8 cellular contexts compared by ENCODE assay signal in genomic region chr2:70115646-70116442, GRCh38. TPM values are rescaled to one million over a fixed set of nuclear protein-coding genes. Genes with fewer than 3 reads are reported as not detected.
DNase-seq lines count a peak whose midpoint lies in the region; ATAC-seq and TF ChIP-seq lines count a peak whose summit lies in the region.

No MANE protein-coding gene starts in this region.

- peak overlapping the region; percentile 54 for H3K9ac ChIP-seq in BLaER1

- ATAC-seq in GM19397 (IDR thresholded peaks at IDR 0.05; ENCODE audit: unreplicated experiment) = peak; percentile 59

- H3K27ac ChIP-seq in BLaER1 = peak overlapping the region; percentile 63
- peak overlapping the region; percentile 23 for H3K27ac ChIP-seq in HL-60 (replicated peaks)
- peak overlapping the region; percentile 62 for H3K27ac ChIP-seq in layer of hippocampus (ENCODE audit: low read depth, low read length)

- H3K4me3 ChIP-seq in BLaER1 (no peak overlapping the region), HL-60 (replicated peaks; ENCODE audit: insufficient read depth, low read length) (no peak overlapping the region)

- H3K27me3 ChIP-seq in BLaER1 (no peaks in the 10 kb centered on the region), HL-60 (ENCODE audit: insufficient read depth, poor library complexity, severe bottlenecking) (no peaks in the 10 kb centered on the region), layer of hippocampus (ENCODE audit: control insufficient read depth, insufficient read depth, low read length) (no peaks in the 10 kb centered on the region)

- DNase-seq in HL-60 (ENCODE audit: low read depth in 1 of 2, low spot score in 1 of 2) = no peak
- DNase-seq in NCI-H2081 (lab: John Stamatoyannopoulos, UW) = no peak
- DNase-seq in epidermal melanocyte (ENCODE audit: insufficient read length, low spot score) = no peak
- no peak for DNase-seq in mucosa of gallbladder (ENCODE audit: low spot score)
- DNase-seq in activated effector memory CD4-positive, alpha-beta T cell treated with Interleukin-2 at 50 U/mL for 16 hours = no peak

- no peaks in the 10 kb centered on the region for H3K9me3 ChIP-seq in BLaER1

- H3K4me1 ChIP-seq in BLaER1 = peaks cover 74% of the 10 kb centered on the region

- no peaks in the 10 kb centered on the region for H4K20me1 ChIP-seq in BLaER1

- H3K4me2 ChIP-seq in BLaER1 = peak overlapping the region; percentile 68

- H3K36me3 ChIP-seq in BLaER1 = no peaks in the 10 kb centered on the region

- no peak for TF ChIP-seq CTCF in HL-60 (IDR thresholded peaks at IDR 0.05; ENCODE audit: insufficient read depth, low read length)

RNA-seq across cellular contexts. Expression of gene PCBP1, which starts 28.6 kb away (rescaled TPM):
- 358 TPM for total RNA-seq in mucosa of gallbladder
